Comparison of ENCODE assay signal across 9 cellular contexts in the genomic region with DNA sequence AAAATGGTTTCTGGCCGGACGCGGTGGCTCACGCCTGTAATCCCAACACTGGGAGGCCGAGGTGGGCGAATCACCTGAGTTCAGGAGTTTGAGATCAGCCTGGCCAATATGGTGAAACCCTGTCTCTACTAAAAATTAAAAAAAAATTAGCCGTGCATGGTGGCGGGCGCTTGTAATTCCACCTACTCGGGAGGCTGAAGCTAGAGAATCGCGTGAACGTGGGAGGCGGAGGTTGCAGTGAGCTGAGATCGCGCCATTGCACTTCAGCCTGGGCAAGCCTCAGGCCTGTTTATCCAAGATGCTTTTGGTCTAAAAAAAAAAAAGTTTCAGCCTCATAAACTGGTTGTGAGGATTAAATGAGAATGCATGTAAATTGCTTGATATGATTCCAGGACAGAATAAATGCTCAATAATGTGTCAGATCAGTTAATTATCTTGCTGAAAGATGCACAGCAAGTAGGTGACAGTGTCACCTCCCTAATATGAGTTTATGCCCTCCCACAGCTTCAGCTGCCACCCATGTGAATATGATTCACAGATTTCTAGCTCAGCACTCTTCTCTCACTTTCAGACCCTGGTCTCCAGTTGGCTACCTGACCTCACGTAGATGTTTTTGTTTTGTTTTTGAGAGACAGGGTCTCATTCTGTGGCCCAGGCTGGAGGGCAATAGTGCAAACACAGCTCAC. TPM values are rescaled to one million over a fixed set of nuclear protein-coding genes. Genes with fewer than 3 reads are reported as not detected.
A peak's percentile ranks its signal among the peaks of the same experiment; 100 is the strongest.
DNase-seq lines count a peak whose midpoint lies in the region; TF ChIP-seq lines count a peak whose summit lies in the region.
"Had no signal": no experiment of that assay in that cellular context is flagged by ENCODE, and none has a peak within 500 bp of the region (broad histone marks: within the 10 kb centered on the region; RNA-seq: fewer than 3 reads in every experiment).

No MANE protein-coding gene starts in this region.

- no peaks in the 10 kb centered on the region for H3K9me3 ChIP-seq in WERI-Rb-1 (ENCODE audit: severe bottlenecking)
- no peaks in the 10 kb centered on the region for H3K9me3 ChIP-seq in stomach smooth muscle (ENCODE audit: control insufficient read depth in 2 of 2, low read length in 2 of 2)

- H3K9me3 Mint-ChIP-seq in activated T-cell treated with anti-CD3 and anti-CD28 coated beads, Interleukin-2, amount 50 U/mL, for 24 hours = no peaks in the 10 kb centered on the region
- peaks cover 3% of the 10 kb centered on the region for H3K9me3 Mint-ChIP-seq in glutamatergic neuron (ENCODE audit: unreplicated experiment)

- peaks cover 64% of the 10 kb centered on the region for H3K36me3 Mint-ChIP-seq in activated T-cell treated with anti-CD3 and anti-CD28 coated beads, Interleukin-2, amount 50 U/mL, for 24 hours (ENCODE audit: low read depth)
- H3K36me3 Mint-ChIP-seq in glutamatergic neuron (ENCODE audit: unreplicated experiment) = no peaks in the 10 kb centered on the region

- no peaks in the 10 kb centered on the region for H3K27me3 Mint-ChIP-seq in activated T-cell treated with anti-CD3 and anti-CD28 coated beads, Interleukin-2, amount 50 U/mL, for 24 hours
- H3K27me3 Mint-ChIP-seq in glutamatergic neuron (ENCODE audit: unreplicated experiment) = peaks cover 5% of the 10 kb centered on the region

- H3K27me3 ChIP-seq in WERI-Rb-1 (ENCODE audit: insufficient read depth, low read depth, severe bottlenecking) (no peaks in the 10 kb centered on the region), stomach smooth muscle (ENCODE audit: control insufficient read depth in 1 of 2, insufficient read depth in 2 of 2, low read length in 2 of 2) (no peaks in the 10 kb centered on the region)

- no peak overlapping the region; the same call in 1 of the 2 replicates for H3K27ac ChIP-seq in WERI-Rb-1
- no peak overlapping the region for H3K27ac ChIP-seq in stomach smooth muscle (ENCODE audit: low read length)

- H3K4me1 Mint-ChIP-seq in activated T-cell treated with anti-CD3 and anti-CD28 coated beads, Interleukin-2, amount 50 U/mL, for 24 hours (ENCODE audit: low read depth) = peaks cover 45% of the 10 kb centered on the region
- peaks cover 8% of the 10 kb centered on the region for H3K4me1 Mint-ChIP-seq in glutamatergic neuron (ENCODE audit: low read depth, unreplicated experiment)

- H3K36me3 ChIP-seq in WERI-Rb-1 (peaks cover 18% of the 10 kb centered on the region), stomach smooth muscle (ENCODE audit: control insufficient read depth in 2 of 2, insufficient read depth in 2 of 2, low read length in 2 of 2) (peaks cover 0 to 2% of the 10 kb centered on the region in 2 donors)

- peak; percentile 30 for DNase-seq in activated T-cell treated with anti-CD3 and anti-CD28 coated beads, Interleukin-2, amount 50 U/mL, for 24 hours
- no peak for DNase-seq in activated T-cell treated with anti-CD3 and anti-CD28 coated beads, Interleukin-2, amount 50 U/mL, for 1 hour
- no peak for DNase-seq in WERI-Rb-1
- no peak for DNase-seq in glutamatergic neuron
- DNase-seq in NOMO-1 treated with dmso at 0.1 percent for 144 hours (lab: John Stamatoyannopoulos, UW; ENCODE audit: unreplicated experiment) = no peak
- no peak for DNase-seq in OCI-M1 (lab: John Stamatoyannopoulos, UW)
- DNase-seq in NCI-H526 (lab: John Stamatoyannopoulos, UW) = no peak
- DNase-seq: retina had no signal

- peak overlapping the region; percentile 76 for H3K27ac Mint-ChIP-seq in activated T-cell treated with anti-CD3 and anti-CD28 coated beads, Interleukin-2, amount 50 U/mL, for 24 hours
- H3K27ac Mint-ChIP-seq in glutamatergic neuron (ENCODE audit: unreplicated experiment) = no peak overlapping the region

- peak overlapping the region; percentile 91 for H3K4me3 Mint-ChIP-seq in activated T-cell treated with anti-CD3 and anti-CD28 coated beads, Interleukin-2, amount 50 U/mL, for 24 hours
- H3K4me3 Mint-ChIP-seq in glutamatergic neuron (ENCODE audit: unreplicated experiment) = peak overlapping the region; percentile 69

- H3K9ac ChIP-seq in stomach smooth muscle (ENCODE audit: low read length in 2 of 2) = no peak overlapping the region

- TF ChIP-seq CTCF in WERI-Rb-1 (IDR thresholded peaks at IDR 0.05; ENCODE audit: low read depth, low read length) (no peak), glutamatergic neuron (IDR thresholded peaks at IDR 0.05; ENCODE audit: partially characterized antibody, unreplicated experiment) (no peak)

- peaks cover 7% of the 10 kb centered on the region for H3K4me1 ChIP-seq in stomach smooth muscle (ENCODE audit: control insufficient read depth, insufficient read depth, low read length)

- peak overlapping the region; percentile 71 for H3K4me3 ChIP-seq in WERI-Rb-1 (ENCODE audit: low read depth, low read length)
- peak overlapping the region; percentile 10 to 99 for H3K4me3 ChIP-seq in stomach smooth muscle (ENCODE audit: low read length in 2 of 2)

RNA-seq across cellular contexts. Expression of gene ALG8, which starts 1.1 kb away (rescaled TPM):
- 30.3 TPM for total RNA-seq in glutamatergic neuron (ENCODE audit: unreplicated experiment)

RNA-seq across cellular contexts. Expression of gene KCTD21, which starts 47.9 kb away (rescaled TPM):
- total RNA-seq in glutamatergic neuron (ENCODE audit: unreplicated experiment) = 9.7 TPM

RNA-seq across cellular contexts. Expression of gene USP35, which starts 48.2 kb away (rescaled TPM):
- total RNA-seq in glutamatergic neuron (ENCODE audit: unreplicated experiment) = 34.2 TPM
